In genomic region chr20:52313335-52313963, GRCh38 we compare ENCODE assay signal across 8 cellular contexts.
DNase-seq lines count a peak whose midpoint lies in the region; ATAC-seq, FAIRE-seq and TF ChIP-seq lines count a peak whose summit lies in the region.

No MANE protein-coding gene starts in this region.

- no peak for FAIRE-seq in GM12892 (lab: Jason Lieb, UNC)

- H3K9ac ChIP-seq in smooth muscle cell (ENCODE audit: low read depth): no peak overlapping the region

- H3K4me2 ChIP-seq in smooth muscle cell: peak overlapping the region; percentile 38

- DNase-seq in 8988T (peak; percentile 37), HK-2 (ENCODE audit: unreplicated experiment) (peak; percentile 4), RWPE2 (ENCODE audit: low spot score) (no peak), foreskin melanocyte (peak; percentile 40), smooth muscle cell (lab: John Stamatoyannopoulos, UW; ENCODE audit: unreplicated experiment) (no peak), GM12892 (ENCODE audit: insufficient read length) (no peak)

- no peaks in the 10 kb centered on the region for H3K79me2 ChIP-seq in smooth muscle cell (ENCODE audit: low read depth)

- H3K27ac ChIP-seq in RWPE2 (ENCODE audit: poor library complexity, severe bottlenecking) (no peak overlapping the region), smooth muscle cell (ENCODE audit: low read depth) (no peak overlapping the region)

- H3K27me3 ChIP-seq in RWPE2 (ENCODE audit: insufficient read depth, poor library complexity, severe bottlenecking) (no peaks in the 10 kb centered on the region), smooth muscle cell (ENCODE audit: low read depth) (no peaks in the 10 kb centered on the region)

- peak overlapping the region; percentile 49 for H2AFZ ChIP-seq in smooth muscle cell (ENCODE audit: low read depth)

- no peaks in the 10 kb centered on the region for H4K20me1 ChIP-seq in smooth muscle cell (ENCODE audit: low read depth)

- H3K4me3 ChIP-seq in RWPE2 (ENCODE audit: severe bottlenecking) (no peak overlapping the region), smooth muscle cell (no peak overlapping the region)

- TF ChIP-seq CTCF in RWPE2 (IDR thresholded peaks at IDR 0.05; ENCODE audit: poor library complexity, severe bottlenecking) (peak; percentile 98), smooth muscle cell (IDR thresholded peaks at IDR 0.05; ENCODE audit: borderline replicate concordance, insufficient read depth, poor library complexity, severe bottlenecking) (peak; percentile 31)

- no peaks in the 10 kb centered on the region for H3K9me3 ChIP-seq in RWPE2 (ENCODE audit: severe bottlenecking)
- H3K9me3 ChIP-seq in smooth muscle cell (replicated peaks; ENCODE audit: low read depth): no peaks in the 10 kb centered on the region

- 34% methylated on average over 16 of the region's 16 CpGs for WGBS in smooth muscle cell (ENCODE audit: low lambda C conversion rate)

- H3K4me1 ChIP-seq in RWPE2 (ENCODE audit: insufficient read depth, poor library complexity, severe bottlenecking) (no peaks in the 10 kb centered on the region), smooth muscle cell (ENCODE audit: low read depth) (no peaks in the 10 kb centered on the region)

- ATAC-seq in RWPE2 (ENCODE audit: low read depth) (peak; percentile 88), HG03342 (IDR thresholded peaks at IDR 0.05; ENCODE audit: unreplicated experiment) (no peak), GM21825 (IDR thresholded peaks at IDR 0.05; ENCODE audit: unreplicated experiment) (no peak)

- no peak for TF ChIP-seq POLR2A in GM12892 (IDR thresholded peaks at IDR 0.05; ENCODE audit: low read depth, low read length)

- no peaks in the 10 kb centered on the region for H3F3A ChIP-seq in smooth muscle cell (ENCODE audit: low read depth)

- H3K36me3 ChIP-seq in RWPE2 (ENCODE audit: low read depth) (no peaks in the 10 kb centered on the region), smooth muscle cell (ENCODE audit: low read depth) (no peaks in the 10 kb centered on the region)

Comparison
In these comparisons a context has a peak if more than half of its experiments do, and no peak if none do; other contexts are left out.
1. DNase-seq: peak in 8988T (single experiment), HK-2 (single experiment) and foreskin melanocyte (single experiment); none in RWPE2 (single experiment), smooth muscle cell (single experiment) and GM12892 (single experiment).